In the genomic region with DNA sequence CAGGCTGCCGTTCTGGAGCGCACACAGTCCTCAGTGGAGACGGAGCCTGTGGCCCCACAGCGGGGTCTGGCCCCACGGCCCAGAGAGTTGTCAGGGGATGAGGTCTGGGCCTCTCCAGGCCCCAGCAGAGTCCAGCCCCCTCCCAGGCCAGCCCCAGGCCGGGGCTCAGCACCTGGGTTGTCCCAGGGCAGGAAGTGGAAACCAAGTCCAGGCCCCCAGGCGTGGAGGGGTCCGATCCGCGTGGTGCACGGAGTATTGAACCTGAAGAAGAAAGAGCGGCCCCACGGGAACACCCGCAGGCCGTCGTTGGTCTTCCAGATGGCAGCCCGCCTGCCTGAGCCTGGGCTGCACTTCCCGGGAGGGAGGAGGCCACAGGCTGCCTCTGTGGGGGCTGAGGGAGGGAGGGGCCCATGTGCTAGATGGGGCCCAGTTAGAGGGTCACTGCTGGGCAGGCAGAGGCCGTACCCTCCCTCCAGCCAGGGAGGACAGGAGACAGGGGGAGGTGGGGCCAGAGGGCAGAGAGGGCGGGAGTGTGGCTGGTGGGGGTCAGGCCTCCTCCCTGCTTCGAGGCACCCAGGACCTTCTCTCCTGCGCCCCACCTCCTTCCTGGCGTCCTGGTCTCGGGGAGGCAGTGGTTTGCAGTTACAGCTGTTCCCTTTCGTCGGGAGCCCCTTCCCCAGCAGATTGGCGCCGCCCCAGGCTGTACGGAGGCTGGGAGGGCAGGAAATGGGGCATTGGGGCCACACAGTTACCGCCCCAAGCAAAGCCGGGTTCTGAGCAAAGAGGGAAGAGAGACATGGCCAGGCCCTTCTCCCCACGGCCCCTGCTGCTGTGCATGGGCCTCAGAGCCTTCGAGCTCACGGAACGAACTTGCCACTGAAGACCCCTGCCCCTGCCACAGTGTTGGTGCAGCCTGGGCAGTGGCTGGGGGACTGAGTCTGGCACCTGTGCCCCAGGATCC, we compare ENCODE assay signal across 1 cellular context.
TF ChIP-seq lines count a peak whose summit lies in the region.

No MANE protein-coding gene starts in this region.

TF ChIP-seq in HepG2, 621 proteins besides CTCF, POLR2A, EP300 and RAD21:
- TF ChIP-seq, protein P1, sequence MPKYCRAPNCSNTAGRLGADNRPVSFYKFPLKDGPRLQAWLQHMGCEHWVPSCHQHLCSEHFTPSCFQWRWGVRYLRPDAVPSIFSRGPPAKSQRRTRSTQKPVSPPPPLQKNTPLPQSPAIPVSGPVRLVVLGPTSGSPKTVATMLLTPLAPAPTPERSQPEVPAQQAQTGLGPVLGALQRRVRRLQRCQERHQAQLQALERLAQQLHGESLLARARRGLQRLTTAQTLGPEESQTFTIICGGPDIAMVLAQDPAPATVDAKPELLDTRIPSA (CRISPR knock-in tag; IDR thresholded peaks at IDR 0.05; ENCODE audit: borderline replicate concordance), result 0 out of 2 replicates have a peak, but pooled peaks have one; percentile 41
- TF ChIP-seq, protein P2, sequence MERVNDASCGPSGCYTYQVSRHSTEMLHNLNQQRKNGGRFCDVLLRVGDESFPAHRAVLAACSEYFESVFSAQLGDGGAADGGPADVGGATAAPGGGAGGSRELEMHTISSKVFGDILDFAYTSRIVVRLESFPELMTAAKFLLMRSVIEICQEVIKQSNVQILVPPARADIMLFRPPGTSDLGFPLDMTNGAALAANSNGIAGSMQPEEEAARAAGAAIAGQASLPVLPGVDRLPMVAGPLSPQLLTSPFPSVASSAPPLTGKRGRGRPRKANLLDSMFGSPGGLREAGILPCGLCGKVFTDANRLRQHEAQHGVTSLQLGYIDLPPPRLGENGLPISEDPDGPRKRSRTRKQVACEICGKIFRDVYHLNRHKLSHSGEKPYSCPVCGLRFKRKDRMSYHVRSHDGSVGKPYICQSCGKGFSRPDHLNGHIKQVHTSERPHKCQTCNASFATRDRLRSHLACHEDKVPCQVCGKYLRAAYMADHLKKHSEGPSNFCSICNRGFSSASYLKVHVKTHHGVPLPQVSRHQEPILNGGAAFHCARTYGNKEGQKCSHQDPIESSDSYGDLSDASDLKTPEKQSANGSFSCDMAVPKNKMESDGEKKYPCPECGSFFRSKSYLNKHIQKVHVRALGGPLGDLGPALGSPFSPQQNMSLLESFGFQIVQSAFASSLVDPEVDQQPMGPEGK (CRISPR knock-in tag; IDR thresholded peaks at IDR 0.05), result peak; percentile 78; the same call in 1 of the 2 replicates
- TF ChIP-seq ZFY (CRISPR knock-in tag; IDR thresholded peaks at IDR 0.05), result 0 out of 2 replicates have a peak, but pooled peaks have one; percentile 26
- TF ChIP-seq, protein P3, sequence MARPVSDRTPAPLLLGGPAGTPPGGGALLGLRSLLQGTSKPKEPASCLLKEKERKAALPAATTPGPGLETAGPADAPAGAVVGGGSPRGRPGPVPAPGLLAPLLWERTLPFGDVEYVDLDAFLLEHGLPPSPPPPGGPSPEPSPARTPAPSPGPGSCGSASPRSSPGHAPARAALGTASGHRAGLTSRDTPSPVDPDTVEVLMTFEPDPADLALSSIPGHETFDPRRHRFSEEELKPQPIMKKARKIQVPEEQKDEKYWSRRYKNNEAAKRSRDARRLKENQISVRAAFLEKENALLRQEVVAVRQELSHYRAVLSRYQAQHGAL (CRISPR knock-in tag; IDR thresholded peaks at IDR 0.05; ENCODE audit: not compliant biosample characterization), result no peak
- TF ChIP-seq LCORL (IDR thresholded peaks at IDR 0.05), result no peak
- 0 out of 2 replicates have a peak, but pooled peaks have one; percentile 55 for TF ChIP-seq LCORL (CRISPR knock-in tag; IDR thresholded peaks at IDR 0.05)
- TF ChIP-seq MTA1 (CRISPR knock-in tag; IDR thresholded peaks at IDR 0.05; ENCODE audit: borderline replicate concordance), result 0 out of 2 replicates have a peak, but pooled peaks have one; percentile 22
- TF ChIP-seq SALL1 (CRISPR knock-in tag; IDR thresholded peaks at IDR 0.05), result peak; percentile 36; the same call in 1 of the 2 replicates
- TF ChIP-seq ZFX (CRISPR knock-in tag; IDR thresholded peaks at IDR 0.05; ENCODE audit: low read depth), result peak; percentile 33; the same call in 1 of the 2 replicates
- peak; percentile 50; the same call in 1 of the 2 replicates for TF ChIP-seq ZNF709 (CRISPR knock-in tag; IDR thresholded peaks at IDR 0.05)
- TF ChIP-seq, protein P4, sequence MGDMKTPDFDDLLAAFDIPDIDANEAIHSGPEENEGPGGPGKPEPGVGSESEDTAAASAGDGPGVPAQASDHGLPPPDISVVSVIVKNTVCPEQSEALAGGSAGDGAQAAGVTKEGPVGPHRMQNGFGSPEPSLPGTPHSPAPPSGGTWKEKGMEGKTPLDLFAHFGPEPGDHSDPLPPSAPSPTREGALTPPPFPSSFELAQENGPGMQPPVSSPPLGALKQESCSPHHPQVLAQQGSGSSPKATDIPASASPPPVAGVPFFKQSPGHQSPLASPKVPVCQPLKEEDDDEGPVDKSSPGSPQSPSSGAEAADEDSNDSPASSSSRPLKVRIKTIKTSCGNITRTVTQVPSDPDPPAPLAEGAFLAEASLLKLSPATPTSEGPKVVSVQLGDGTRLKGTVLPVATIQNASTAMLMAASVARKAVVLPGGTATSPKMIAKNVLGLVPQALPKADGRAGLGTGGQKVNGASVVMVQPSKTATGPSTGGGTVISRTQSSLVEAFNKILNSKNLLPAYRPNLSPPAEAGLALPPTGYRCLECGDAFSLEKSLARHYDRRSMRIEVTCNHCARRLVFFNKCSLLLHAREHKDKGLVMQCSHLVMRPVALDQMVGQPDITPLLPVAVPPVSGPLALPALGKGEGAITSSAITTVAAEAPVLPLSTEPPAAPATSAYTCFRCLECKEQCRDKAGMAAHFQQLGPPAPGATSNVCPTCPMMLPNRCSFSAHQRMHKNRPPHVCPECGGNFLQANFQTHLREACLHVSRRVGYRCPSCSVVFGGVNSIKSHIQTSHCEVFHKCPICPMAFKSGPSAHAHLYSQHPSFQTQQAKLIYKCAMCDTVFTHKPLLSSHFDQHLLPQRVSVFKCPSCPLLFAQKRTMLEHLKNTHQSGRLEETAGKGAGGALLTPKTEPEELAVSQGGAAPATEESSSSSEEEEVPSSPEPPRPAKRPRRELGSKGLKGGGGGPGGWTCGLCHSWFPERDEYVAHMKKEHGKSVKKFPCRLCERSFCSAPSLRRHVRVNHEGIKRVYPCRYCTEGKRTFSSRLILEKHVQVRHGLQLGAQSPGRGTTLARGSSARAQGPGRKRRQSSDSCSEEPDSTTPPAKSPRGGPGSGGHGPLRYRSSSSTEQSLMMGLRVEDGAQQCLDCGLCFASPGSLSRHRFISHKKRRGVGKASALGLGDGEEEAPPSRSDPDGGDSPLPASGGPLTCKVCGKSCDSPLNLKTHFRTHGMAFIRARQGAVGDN (CRISPR knock-in tag; IDR thresholded peaks at IDR 0.05), result peak; percentile 71
- TF ChIP-seq, protein P5, sequence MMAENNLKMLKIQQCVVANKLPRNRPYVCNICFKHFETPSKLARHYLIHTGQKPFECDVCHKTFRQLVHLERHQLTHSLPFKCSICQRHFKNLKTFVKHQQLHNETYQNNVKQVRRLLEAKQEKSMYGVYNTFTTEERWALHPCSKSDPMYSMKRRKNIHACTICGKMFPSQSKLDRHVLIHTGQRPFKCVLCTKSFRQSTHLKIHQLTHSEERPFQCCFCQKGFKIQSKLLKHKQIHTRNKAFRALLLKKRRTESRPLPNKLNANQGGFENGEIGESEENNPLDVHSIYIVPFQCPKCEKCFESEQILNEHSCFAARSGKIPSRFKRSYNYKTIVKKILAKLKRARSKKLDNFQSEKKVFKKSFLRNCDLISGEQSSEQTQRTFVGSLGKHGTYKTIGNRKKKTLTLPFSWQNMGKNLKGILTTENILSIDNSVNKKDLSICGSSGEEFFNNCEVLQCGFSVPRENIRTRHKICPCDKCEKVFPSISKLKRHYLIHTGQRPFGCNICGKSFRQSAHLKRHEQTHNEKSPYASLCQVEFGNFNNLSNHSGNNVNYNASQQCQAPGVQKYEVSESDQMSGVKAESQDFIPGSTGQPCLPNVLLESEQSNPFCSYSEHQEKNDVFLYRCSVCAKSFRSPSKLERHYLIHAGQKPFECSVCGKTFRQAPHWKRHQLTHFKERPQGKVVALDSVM (CRISPR knock-in tag; IDR thresholded peaks at IDR 0.05), result 0 out of 2 replicates have a peak, but pooled peaks have one; percentile 28
- TF ChIP-seq, protein P6, sequence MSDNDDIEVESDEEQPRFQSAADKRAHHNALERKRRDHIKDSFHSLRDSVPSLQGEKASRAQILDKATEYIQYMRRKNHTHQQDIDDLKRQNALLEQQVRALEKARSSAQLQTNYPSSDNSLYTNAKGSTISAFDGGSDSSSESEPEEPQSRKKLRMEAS (IDR thresholded peaks at IDR 0.05), result peak; percentile 42
- no peak for TF ChIP-seq ZFP41 (CRISPR knock-in tag; IDR thresholded peaks at IDR 0.05; ENCODE audit: borderline replicate concordance)
- TF ChIP-seq ZBTB7A (CRISPR knock-in tag; IDR thresholded peaks at IDR 0.05), result 0 out of 2 replicates have a peak, but pooled peaks have one; percentile 39
- peak; percentile 63; the same call in 1 of the 2 replicates for TF ChIP-seq ZC3H13 (CRISPR knock-in tag; IDR thresholded peaks at IDR 0.05)
- peak; percentile 33; the same call in 1 of the 2 replicates for TF ChIP-seq HNRNPL (IDR thresholded peaks at IDR 0.05; ENCODE audit: low read depth, low read length)
- no peak for TF ChIP-seq ZBTB42 (CRISPR knock-in tag; IDR thresholded peaks at IDR 0.05)
- no peak for TF ChIP-seq PAX8 (CRISPR knock-in tag; IDR thresholded peaks at IDR 0.05; ENCODE audit: borderline replicate concordance)
- TF ChIP-seq, protein P7, sequence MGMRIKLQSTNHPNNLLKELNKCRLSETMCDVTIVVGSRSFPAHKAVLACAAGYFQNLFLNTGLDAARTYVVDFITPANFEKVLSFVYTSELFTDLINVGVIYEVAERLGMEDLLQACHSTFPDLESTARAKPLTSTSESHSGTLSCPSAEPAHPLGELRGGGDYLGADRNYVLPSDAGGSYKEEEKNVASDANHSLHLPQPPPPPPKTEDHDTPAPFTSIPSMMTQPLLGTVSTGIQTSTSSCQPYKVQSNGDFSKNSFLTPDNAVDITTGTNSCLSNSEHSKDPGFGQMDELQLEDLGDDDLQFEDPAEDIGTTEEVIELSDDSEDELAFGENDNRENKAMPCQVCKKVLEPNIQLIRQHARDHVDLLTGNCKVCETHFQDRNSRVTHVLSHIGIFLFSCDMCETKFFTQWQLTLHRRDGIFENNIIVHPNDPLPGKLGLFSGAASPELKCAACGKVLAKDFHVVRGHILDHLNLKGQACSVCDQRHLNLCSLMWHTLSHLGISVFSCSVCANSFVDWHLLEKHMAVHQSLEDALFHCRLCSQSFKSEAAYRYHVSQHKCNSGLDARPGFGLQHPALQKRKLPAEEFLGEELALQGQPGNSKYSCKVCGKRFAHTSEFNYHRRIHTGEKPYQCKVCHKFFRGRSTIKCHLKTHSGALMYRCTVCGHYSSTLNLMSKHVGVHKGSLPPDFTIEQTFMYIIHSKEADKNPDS (CRISPR knock-in tag; IDR thresholded peaks at IDR 0.05), result 0 out of 2 replicates have a peak, but pooled peaks have one; percentile 45
- 0 out of 2 replicates have a peak, but pooled peaks have one; percentile 19 for TF ChIP-seq ZBTB38 (CRISPR knock-in tag; IDR thresholded peaks at IDR 0.05)
- TF ChIP-seq, protein P8, sequence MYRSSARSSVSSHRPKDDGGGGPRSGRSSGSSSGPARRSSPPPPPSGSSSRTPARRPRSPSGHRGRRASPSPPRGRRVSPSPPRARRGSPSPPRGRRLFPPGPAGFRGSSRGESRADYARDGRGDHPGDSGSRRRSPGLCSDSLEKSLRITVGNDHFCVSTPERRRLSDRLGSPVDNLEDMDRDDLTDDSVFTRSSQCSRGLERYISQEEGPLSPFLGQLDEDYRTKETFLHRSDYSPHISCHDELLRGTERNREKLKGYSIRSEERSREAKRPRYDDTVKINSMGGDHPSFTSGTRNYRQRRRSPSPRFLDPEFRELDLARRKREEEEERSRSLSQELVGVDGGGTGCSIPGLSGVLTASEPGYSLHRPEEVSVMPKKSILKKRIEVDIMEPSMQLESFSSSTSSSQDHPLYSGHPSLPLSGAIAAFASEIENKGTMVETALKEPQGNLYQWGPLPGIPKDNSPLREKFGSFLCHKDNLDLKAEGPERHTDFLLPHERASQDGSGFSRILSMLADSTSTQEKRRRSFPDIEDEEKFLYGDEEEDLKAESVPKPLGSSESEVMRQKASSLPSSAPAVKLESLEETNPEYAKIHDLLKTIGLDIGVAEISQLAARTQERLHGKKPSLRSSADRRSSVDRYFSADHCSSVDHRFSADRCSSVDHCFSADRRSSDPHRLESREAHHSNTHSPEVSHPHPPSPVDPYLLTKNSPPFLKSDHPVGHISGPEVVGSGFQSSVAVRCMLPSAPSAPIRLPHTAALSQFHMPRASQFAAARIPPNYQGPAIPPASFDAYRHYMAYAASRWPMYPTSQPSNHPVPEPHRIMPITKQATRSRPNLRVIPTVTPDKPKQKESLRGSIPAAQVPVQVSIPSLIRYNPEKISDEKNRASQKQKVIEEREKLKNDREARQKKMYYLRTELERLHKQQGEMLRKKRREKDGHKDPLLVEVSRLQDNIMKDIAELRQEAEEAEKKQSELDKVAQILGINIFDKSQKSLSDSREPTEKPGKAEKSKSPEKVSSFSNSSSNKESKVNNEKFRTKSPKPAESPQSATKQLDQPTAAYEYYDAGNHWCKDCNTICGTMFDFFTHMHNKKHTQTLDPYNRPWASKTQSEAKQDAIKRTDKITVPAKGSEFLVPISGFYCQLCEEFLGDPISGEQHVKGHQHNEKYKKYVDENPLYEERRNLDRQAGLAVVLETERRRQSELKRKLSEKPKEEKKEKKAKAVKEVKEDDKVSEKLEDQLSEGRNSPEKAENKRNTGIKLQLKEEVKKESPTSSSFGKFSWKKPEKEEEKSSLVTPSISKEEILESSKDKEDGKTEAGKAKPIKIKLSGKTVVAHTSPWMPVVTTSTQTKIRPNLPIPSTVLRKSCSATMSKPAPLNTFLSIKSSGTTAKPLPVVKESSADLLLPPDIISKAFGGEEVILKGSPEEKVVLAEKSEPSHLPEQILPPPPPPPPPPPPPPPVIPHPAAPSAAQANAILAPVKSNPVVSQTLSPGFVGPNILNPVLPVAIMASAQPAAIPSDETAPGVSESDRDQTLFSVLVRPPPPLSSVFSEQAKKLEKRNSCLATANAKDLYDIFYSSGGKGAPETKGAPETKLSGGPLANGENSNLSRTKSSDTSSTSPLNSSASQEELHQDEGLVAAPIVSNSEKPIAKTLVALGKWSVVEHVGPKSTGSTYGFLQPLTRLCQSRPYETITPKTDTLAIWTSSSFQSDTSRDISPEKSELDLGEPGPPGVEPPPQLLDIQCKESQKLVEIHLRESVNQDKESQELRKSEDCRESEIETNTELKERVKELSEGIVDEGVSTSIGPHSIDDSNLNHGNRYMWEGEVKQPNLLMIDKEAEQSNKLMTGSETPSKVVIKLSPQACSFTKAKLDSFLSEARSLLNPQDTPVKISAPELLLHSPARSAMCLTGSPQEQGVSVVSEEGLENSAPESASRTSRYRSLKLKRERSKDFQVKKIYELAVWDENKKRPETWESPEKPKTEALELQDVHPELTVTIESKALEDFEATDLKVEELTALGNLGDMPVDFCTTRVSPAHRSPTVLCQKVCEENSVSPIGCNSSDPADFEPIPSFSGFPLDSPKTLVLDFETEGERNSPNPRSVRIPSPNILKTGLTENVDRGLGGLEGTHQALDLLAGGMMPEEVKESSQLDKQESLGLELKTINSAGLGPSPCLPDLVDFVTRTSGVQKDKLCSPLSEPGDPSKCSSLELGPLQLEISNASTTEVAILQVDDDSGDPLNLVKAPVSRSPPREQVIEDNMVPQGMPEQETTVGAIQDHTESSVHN (CRISPR knock-in tag; IDR thresholded peaks at IDR 0.05), result 0 out of 2 replicates have a peak, but pooled peaks have one; percentile 11
- TF ChIP-seq GPN1 (CRISPR knock-in tag; IDR thresholded peaks at IDR 0.05; ENCODE audit: borderline replicate concordance), result no peak
- no peak for TF ChIP-seq NBN (conservative IDR thresholded peaks at IDR 0.05)
- TF ChIP-seq AGO2 (optimal IDR thresholded peaks at IDR 0.05; ENCODE audit: low read depth, low read length), result peak; percentile 42
- TF ChIP-seq NCOA1 (CRISPR knock-in tag; IDR thresholded peaks at IDR 0.05), result 0 out of 2 replicates have a peak, but pooled peaks have one; percentile 38
